8 cellular contexts compared by ENCODE assay signal in genomic region chr3:134650431-134651346, GRCh38. TPM values are rescaled to one million over a fixed set of nuclear protein-coding genes. Genes with fewer than 3 reads are reported as not detected.
DNase-seq lines count a peak whose midpoint lies in the region; ATAC-seq, FAIRE-seq and TF ChIP-seq lines count a peak whose summit lies in the region.

A gene with protein sequence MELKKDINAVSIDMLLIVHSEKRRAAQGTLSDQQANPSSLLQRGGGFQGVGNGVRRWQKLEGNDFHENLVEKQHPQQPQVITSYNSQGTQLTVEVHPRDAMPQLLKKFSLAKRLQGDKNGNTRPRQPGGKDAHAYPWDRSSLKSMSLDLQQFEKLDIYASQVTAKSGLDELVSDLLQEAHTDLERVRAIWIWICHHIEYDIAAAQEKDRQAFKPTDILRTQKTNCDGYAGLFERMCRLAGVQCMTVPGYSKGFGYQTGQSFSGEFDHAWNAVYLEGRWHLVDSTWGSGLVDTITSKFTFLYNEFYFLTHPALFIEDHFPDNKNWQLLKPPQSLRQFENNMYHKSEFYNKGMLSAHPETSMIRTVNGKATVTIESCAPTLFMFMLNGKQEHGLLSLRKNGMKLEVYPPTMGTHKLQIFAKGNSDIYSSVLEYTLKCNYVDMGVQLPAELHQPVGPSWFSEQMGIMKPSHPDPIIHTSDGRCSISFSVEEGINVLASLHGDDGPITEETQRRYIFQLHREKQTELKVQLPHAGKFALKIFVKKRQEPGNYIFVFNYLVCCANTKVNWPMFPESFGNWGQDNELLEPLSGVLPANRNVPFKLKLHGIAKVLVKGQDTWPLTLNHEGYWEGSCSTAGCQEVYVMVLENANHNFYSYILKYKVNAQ (minus strand): TSS chr3:134651022. CDS start chr3:134650960, 62 bp downstream.

- peaks cover 69% of the 10 kb centered on the region for H3K27me3 ChIP-seq in smooth muscle cell (ENCODE audit: low read depth)

- H3K36me3 ChIP-seq in kidney (ENCODE audit: control insufficient read depth in 1 of 2, insufficient read depth in 2 of 2, low read length in 2 of 2) (no peaks in the 10 kb centered on the region), smooth muscle cell (ENCODE audit: low read depth) (no peaks in the 10 kb centered on the region)

- H3K4me3 Mint-ChIP-seq in Calu3 (ENCODE audit: low read depth, unreplicated experiment): peak within 1 kb of the TSS; percentile 60

- peaks cover 0 to 2% of the 10 kb centered on the region in 2 donors for H3K4me1 ChIP-seq in kidney (ENCODE audit: control insufficient read depth in 1 of 2, insufficient read depth in 1 of 2, low read depth in 1 of 2, low read length in 2 of 2)
- H3K4me1 ChIP-seq in smooth muscle cell (ENCODE audit: low read depth): peaks cover 8% of the 10 kb centered on the region

- no peaks in the 10 kb centered on the region for H3K4me1 Mint-ChIP-seq in Calu3 (ENCODE audit: low read depth, unreplicated experiment)

- peak within 1 kb of the TSS; percentile 61 for H2AFZ ChIP-seq in smooth muscle cell (ENCODE audit: low read depth)

- H3K9me3 ChIP-seq in kidney (ENCODE audit: control insufficient read depth in 1 of 2, low read length in 2 of 2) (no peaks in the 10 kb centered on the region), smooth muscle cell (replicated peaks; ENCODE audit: low read depth) (no peaks in the 10 kb centered on the region)

- CTCF ChIA-PET in Calu3 (lab: Charles Lee): interaction anchor here (1.3 kb wide), 1 partner anchor 28 kb away, joined by 4 read pairs; no protein-coding TSS in a partner anchor

- no peak within 1 kb of the TSS for H3K27ac Mint-ChIP-seq in Calu3 (ENCODE audit: unreplicated experiment)

- H3K27me3 Mint-ChIP-seq in Calu3 (ENCODE audit: unreplicated experiment): peaks cover 100% of the 10 kb centered on the region

- H4K20me1 ChIP-seq in smooth muscle cell (ENCODE audit: low read depth): no peaks in the 10 kb centered on the region

- H3K27ac ChIP-seq in kidney (ENCODE audit: low read depth in 2 of 2, low read length in 2 of 2) (peak within 1 kb of the TSS; percentile 26 to 41), smooth muscle cell (ENCODE audit: low read depth) (no peak within 1 kb of the TSS)

- peak within 1 kb of the TSS; percentile 91 for H3K4me2 ChIP-seq in smooth muscle cell

- H3K36me3 Mint-ChIP-seq in Calu3 (ENCODE audit: insufficient read depth, unreplicated experiment): no peaks in the 10 kb centered on the region

- TF ChIP-seq CTCF in Calu3 (IDR thresholded peaks at IDR 0.05; ENCODE audit: unreplicated experiment) (peak; percentile 22), kidney (IDR thresholded peaks at IDR 0.05; ENCODE audit: borderline replicate concordance, extremely low read depth, insufficient read depth) (peak; percentile 21), smooth muscle cell (IDR thresholded peaks at IDR 0.05; ENCODE audit: borderline replicate concordance, insufficient read depth, poor library complexity, severe bottlenecking) (no peak)

- H3K4me3 ChIP-seq in kidney (ENCODE audit: low read length in 2 of 2) (peak within 1 kb of the TSS; percentile 54 to 74), smooth muscle cell (peak within 1 kb of the TSS; percentile 52)

- no peak for ATAC-seq in GM21447 (IDR thresholded peaks at IDR 0.05; ENCODE audit: unreplicated experiment)
- ATAC-seq in GM21529 (IDR thresholded peaks at IDR 0.05; ENCODE audit: unreplicated experiment): no peak

- DNase-seq in Calu3 (peak; percentile 67), NCI-H128 (lab: John Stamatoyannopoulos, UW; ENCODE audit: unreplicated experiment) (peak; percentile 47), cerebellum (ENCODE audit: low spot score) (peak; percentile 43), kidney (no peak), smooth muscle cell (lab: John Stamatoyannopoulos, UW; ENCODE audit: unreplicated experiment) (peak; percentile 23), NOMO-1 treated with dmso at 0.1 percent for 144 hours (lab: John Stamatoyannopoulos, UW; ENCODE audit: unreplicated experiment) (no peak)

- BruUV-seq in Calu3 (replicated peaks; lab: Mats Ljungman, UMichigan): no TSS peak

- H3K9ac ChIP-seq in kidney (ENCODE audit: low read length in 2 of 2) (peak within 1 kb of the TSS in 1 of 2 donors; percentile 37), smooth muscle cell (ENCODE audit: low read depth) (no peak within 1 kb of the TSS)

- H3K79me2 ChIP-seq in smooth muscle cell (ENCODE audit: low read depth): no peaks in the 10 kb centered on the region

- H3K9me3 Mint-ChIP-seq in Calu3 (ENCODE audit: low read depth, unreplicated experiment): no peaks in the 10 kb centered on the region

- H3F3A ChIP-seq in smooth muscle cell (ENCODE audit: low read depth): no peaks in the 10 kb centered on the region

- 7% methylated on average over 76 of the region's 77 CpGs for WGBS in smooth muscle cell (ENCODE audit: low lambda C conversion rate)

- intact Hi-C loops in Calu3 (cut with micrococcal nuclease; ENCODE audit: unreplicated experiment): loop anchor here (10.0 kb wide), 1 partner anchor 104 kb away; no protein-coding TSS in a partner anchor
- intact Hi-C loops in kidney (cut with DNase I): no loop called here

- FAIRE-seq in kidney (lab: Jason Lieb, UNC): no peak

RNA-seq across cellular contexts. Expression of the gene that starts here (rescaled TPM):
- total RNA-seq in Calu3 (2022) (0.15 TPM in 1 of 2 replicates, not detected in the other), cerebellum (2.1 TPM), kidney (0.50 TPM), smooth muscle cell (0.09 TPM in 2 replicates)
- polyA plus RNA-seq in kidney (ENCODE audit: insufficient read depth, low read depth, low replicate concordance) (0.69 TPM), smooth muscle cell (0.07 and 0.08 TPM in 2 replicates)

Comparison
In these comparisons a context has a peak if more than half of its experiments do, and no peak if none do; other contexts are left out.
1. Peak in DNase-seq in Calu3; RNA of the gene not detected or under 1 TPM.
2. Peak in DNase-seq, H3K4me3 ChIP-seq and H3K4me2 ChIP-seq in smooth muscle cell; RNA of the gene not detected or under 1 TPM.
3. DNase-seq: peak in NCI-H128 (single experiment) and cerebellum (single experiment); none in kidney (single experiment) and NOMO-1 treated with dmso at 0.1 percent for 144 hours (single experiment).